Comparison of ENCODE assay signal across 18 cellular contexts in the genomic region with DNA sequence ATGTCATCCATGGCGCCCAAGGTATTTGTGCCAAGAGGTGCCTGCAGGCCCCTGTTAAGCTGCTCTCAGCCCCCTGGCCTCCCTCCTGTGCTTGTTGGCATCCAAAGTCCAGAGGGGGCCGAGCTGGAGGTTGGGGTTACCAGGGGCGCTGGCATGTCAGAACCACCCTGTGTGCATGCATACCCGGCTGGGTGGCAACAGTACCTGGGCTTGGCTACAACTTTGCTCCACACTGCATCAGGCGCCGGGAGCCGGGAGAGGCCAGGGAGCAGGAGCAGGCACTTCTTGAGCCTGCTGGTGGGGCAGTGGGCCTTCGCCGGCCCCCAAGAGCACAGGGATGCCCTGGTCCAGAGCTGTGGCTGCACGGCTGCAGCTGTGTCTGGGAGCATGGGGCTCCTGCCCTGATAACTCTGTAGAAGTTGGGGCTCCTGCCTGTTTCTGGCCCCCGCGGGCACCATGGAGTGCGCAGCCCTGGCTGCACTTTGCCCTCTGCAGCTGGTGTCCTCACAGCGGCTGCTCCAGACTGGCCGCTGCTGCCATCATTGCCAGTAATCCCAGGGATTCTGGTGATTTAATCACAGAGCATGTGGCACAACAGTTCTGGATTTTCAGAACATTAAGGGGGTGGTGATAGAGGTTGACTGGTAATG.
"Had no signal": no experiment of that assay in that cellular context is flagged by ENCODE, and none has a peak within 500 bp of the region (broad histone marks: within the 10 kb centered on the region; RNA-seq: fewer than 3 reads in every experiment).

No MANE protein-coding gene starts in this region.

- H3K9me3 Mint-ChIP-seq: activated T-helper 1 cell treated with anti-CD3 and anti-CD28 coated beads, Interleukin-12 subunit alpha, Interleukin-12 subunit beta, Interleukin-2, Interleukin-4 antibody, amounts not matched to agents 30 ng/mL and 10 ng/mL and 1 ng/mL, durations not matched to agents 14 hours and 24 hours and 36 hours; effector memory CD8-positive, alpha-beta T cell; neural crest cell; T-cell had no signal

- H3K4me3 ChIP-seq: colonic mucosa, pancreas, SJSA1, skin epidermis, upper lobe of right lung had no signal

- H3K4me3 Mint-ChIP-seq: activated CD8-positive, alpha-beta T cell treated with anti-CD3 and anti-CD28 coated beads, Interleukin-2, amount 10 ng/mL, durations not matched to agents 7 days and 5 days; activated T-helper 1 cell treated with anti-CD3 and anti-CD28 coated beads, Interleukin-12 subunit alpha, Interleukin-12 subunit beta, Interleukin-2, Interleukin-4 antibody, amounts not matched to agents 30 ng/mL and 10 ng/mL and 1 ng/mL, durations not matched to agents 14 hours and 24 hours and 36 hours; effector memory CD8-positive, alpha-beta T cell; neural crest cell; T-cell had no signal

- ATAC-seq: activated CD8-positive, alpha-beta T cell treated with anti-CD3 and anti-CD28 coated beads, Interleukin-2, amount 10 ng/mL, durations not matched to agents 7 days and 5 days; effector memory CD8-positive, alpha-beta T cell; left lobe of liver; pancreas; T-cell; upper lobe of right lung had no signal

- H3K4me1 ChIP-seq: colonic mucosa, upper lobe of right lung had no signal

- H3K9me3 ChIP-seq: colonic mucosa, pancreas, SJSA1, upper lobe of right lung had no signal

- H3K27ac ChIP-seq: colonic mucosa, epithelial cell of prostate, pancreas, SJSA1, skin epidermis, upper lobe of right lung had no signal

- H3K27me3 ChIP-seq: colonic mucosa, pancreas, SJSA1, upper lobe of right lung had no signal

- H3K4me1 Mint-ChIP-seq: neural crest cell had no signal

- H3K36me3 ChIP-seq: colonic mucosa, pancreas had no signal

- H3K27ac Mint-ChIP-seq: activated CD8-positive, alpha-beta T cell treated with anti-CD3 and anti-CD28 coated beads, Interleukin-2, amount 10 ng/mL, durations not matched to agents 7 days and 5 days; activated T-helper 1 cell treated with anti-CD3 and anti-CD28 coated beads, Interleukin-12 subunit alpha, Interleukin-12 subunit beta, Interleukin-2, Interleukin-4 antibody, amounts not matched to agents 30 ng/mL and 10 ng/mL and 1 ng/mL, durations not matched to agents 14 hours and 24 hours and 36 hours; effector memory CD8-positive, alpha-beta T cell; T-cell had no signal

- H3K27me3 Mint-ChIP-seq: effector memory CD8-positive, alpha-beta T cell; T-cell had no signal

- DNase-seq: activated CD4-positive, alpha-beta T cell treated with anti-CD3 and anti-CD28 coated beads for 48 hours; activated CD8-positive, alpha-beta memory T cell treated with anti-CD3 and anti-CD28 coated beads, Interleukin-2, amount 50 U/mL, for 48 hours; activated CD8-positive, alpha-beta T cell treated with anti-CD3 and anti-CD28 coated beads, Interleukin-2, amount 10 ng/mL, durations not matched to agents 7 days and 5 days; activated naive CD4-positive, alpha-beta T cell treated with Interleukin-2 at 50 U/mL for 16 hours; colonic mucosa; effector memory CD8-positive, alpha-beta T cell; glutamatergic neuron; mesendoderm; T-cell; T1000; upper lobe of right lung had no signal
